In the genomic region with DNA sequence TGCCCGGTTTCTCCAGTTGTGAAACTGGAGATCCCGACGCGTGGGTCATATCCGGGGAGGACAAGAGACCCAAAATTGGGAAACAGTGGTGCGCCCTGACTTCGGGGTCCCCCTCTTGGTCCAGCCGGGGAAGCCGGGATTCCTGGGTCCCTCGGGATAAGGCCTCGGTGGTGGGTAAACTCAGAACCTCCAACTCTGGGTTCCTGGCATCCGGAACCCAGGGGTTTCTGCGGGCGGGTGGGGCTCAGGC, we compare ENCODE assay signal across 8 cellular contexts. TPM values are rescaled to one million over a fixed set of nuclear protein-coding genes. Genes with fewer than 3 reads are reported as not detected.
DNase-seq lines count a peak whose midpoint lies in the region; ATAC-seq and TF ChIP-seq lines count a peak whose summit lies in the region.

No MANE protein-coding gene starts in this region.

- CTCF ChIA-PET in T-cell (lab: Charles Lee), result interaction anchor here in 1 of 2 donors (1.0 to 2.7 kb wide), 2 partner anchors 10 to 28 kb away, joined by 3 to 11 read pairs; partner anchors contain the start of gene RPS16

- H3K27ac Mint-ChIP-seq in T-cell, result peak overlapping the region; percentile 95 to 98

- H3K4me3 Mint-ChIP-seq in T-cell, result peak overlapping the region; percentile 83 to 97 (median 85)

- no peaks in the 10 kb centered on the region for H3K9me3 Mint-ChIP-seq in T-cell

- DNase-seq in T-cell, result no peak
- no peak for DNase-seq in fibroblast of pulmonary artery (ENCODE audit: low read depth)
- no peak for DNase-seq in retinal pigment epithelial cell (ENCODE audit: low read depth)
- DNase-seq in NCI-H82 (lab: John Stamatoyannopoulos, UW), result no peak
- DNase-seq in activated gamma-delta T cell (lab: John Stamatoyannopoulos, UW), result no peak
- DNase-seq in ACHN, result no peak

- H3K4me3 ChIP-seq in GM08714 (ENCODE audit: low read length) (peak overlapping the region; percentile 94), fibroblast of pulmonary artery (replicated peaks; ENCODE audit: low read depth, low read length) (peak overlapping the region; percentile 81), retinal pigment epithelial cell (ENCODE audit: low read length) (peak overlapping the region; percentile 89)

- peaks cover 0 to 3% of the 10 kb centered on the region in 2 donors for H3K27me3 Mint-ChIP-seq in T-cell

- H3K36me3 Mint-ChIP-seq in T-cell, result peaks cover 16% of the 10 kb centered on the region

- TF ChIP-seq CTCF in fibroblast of pulmonary artery (IDR thresholded peaks at IDR 0.05; ENCODE audit: low read length, missing control alignments) (no peak), retinal pigment epithelial cell (conservative IDR thresholded peaks at IDR 0.05; ENCODE audit: low read depth, low read length) (no peak)

- no peak for ATAC-seq in T-cell (replicated peaks in 1 of 4)
- ATAC-seq in HG02678 (IDR thresholded peaks at IDR 0.05; ENCODE audit: unreplicated experiment), result no peak

- H3K4me1 Mint-ChIP-seq in T-cell, result peaks cover 52 to 68% (median 60%) of the 10 kb centered on the region in 3 donors

- POLR2A ChIA-PET in T-cell (lab: Charles Lee), result interaction anchor here (0.7 to 0.9 kb wide), 2 partner anchors 9 to 10 kb away, joined by 3 to 6 read pairs; no protein-coding TSS in a partner anchor

- in situ Hi-C loops in ACHN (cut with HindIII; ENCODE audit: low pct_ligation_motif_present, low pct_unique_long_range_greater_than_20kb, low sequenced_read_pairs), result no loop called here

RNA-seq across cellular contexts. Expression of gene ZFP36, which starts 0.7 kb away (rescaled TPM):
- total RNA-seq in T-cell, result 1,000 to 10,000 TPM in 1 of 5 donors, 100 to 1,000 TPM in 4; 208 to 1,013 (median 233) TPM

RNA-seq across cellular contexts. Expression of gene PLEKHG2, which starts 5.2 kb away (rescaled TPM):
- total RNA-seq in T-cell, result 10 to 100 TPM; 25.2 to 88.1 (median 36.7) TPM

RNA-seq across cellular contexts. Expression of gene MED29, which starts 16.1 kb away (rescaled TPM):
- total RNA-seq in T-cell, result 10 to 100 TPM; 42.0 to 48.7 (median 47.0) TPM

RNA-seq across cellular contexts. Expression of gene PAF1, which starts 16.4 kb away (rescaled TPM):
- total RNA-seq in T-cell, result 10 to 100 TPM; 43.0 to 96.1 (median 45.9) TPM

RNA-seq across cellular contexts. Expression of gene RPS16, which starts 28.4 kb away (rescaled TPM):
- 1,000 to 10,000 TPM; 3,669 to 4,521 (median 4,268) TPM for total RNA-seq in T-cell
